ENCODE assay signal across 1 cellular context in the genomic region with DNA sequence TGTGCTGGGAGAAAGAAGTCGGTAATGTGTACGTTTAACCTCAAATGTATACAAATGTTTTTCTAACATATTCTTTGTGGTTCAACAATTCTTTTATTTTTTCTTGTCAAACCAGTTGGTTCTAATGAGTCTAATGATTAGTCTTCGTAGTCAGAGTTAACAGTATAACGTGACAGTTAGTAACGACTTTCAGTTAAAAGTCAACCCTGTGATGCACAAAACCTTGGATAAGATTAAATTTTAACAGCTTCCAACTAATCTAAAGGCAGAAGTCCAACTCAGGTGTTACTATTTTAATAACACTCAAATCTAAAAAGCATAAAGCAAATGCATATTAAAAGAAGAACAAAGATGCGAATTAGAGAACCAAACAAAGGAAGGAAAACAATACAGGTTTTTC.
TF ChIP-seq lines count a peak whose summit lies in the region.

No MANE protein-coding gene starts in this region.

TF ChIP-seq in GM12878, 131 proteins besides CTCF, POLR2A, EP300 and RAD21:
- no peak for TF ChIP-seq SPI1 (IDR thresholded peaks at IDR 0.05; ENCODE audit: borderline replicate concordance, insufficient read depth, low read depth, low read length)
- TF ChIP-seq, protein P1, sequence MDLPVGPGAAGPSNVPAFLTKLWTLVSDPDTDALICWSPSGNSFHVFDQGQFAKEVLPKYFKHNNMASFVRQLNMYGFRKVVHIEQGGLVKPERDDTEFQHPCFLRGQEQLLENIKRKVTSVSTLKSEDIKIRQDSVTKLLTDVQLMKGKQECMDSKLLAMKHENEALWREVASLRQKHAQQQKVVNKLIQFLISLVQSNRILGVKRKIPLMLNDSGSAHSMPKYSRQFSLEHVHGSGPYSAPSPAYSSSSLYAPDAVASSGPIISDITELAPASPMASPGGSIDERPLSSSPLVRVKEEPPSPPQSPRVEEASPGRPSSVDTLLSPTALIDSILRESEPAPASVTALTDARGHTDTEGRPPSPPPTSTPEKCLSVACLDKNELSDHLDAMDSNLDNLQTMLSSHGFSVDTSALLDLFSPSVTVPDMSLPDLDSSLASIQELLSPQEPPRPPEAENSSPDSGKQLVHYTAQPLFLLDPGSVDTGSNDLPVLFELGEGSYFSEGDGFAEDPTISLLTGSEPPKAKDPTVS (IDR thresholded peaks at IDR 0.05; ENCODE audit: low read depth, low read length), result no peak
TF ChIP-seq in GM12878: peak in this region for 0.
